ENCODE assay signal across 23 cellular contexts in the genomic region with DNA sequence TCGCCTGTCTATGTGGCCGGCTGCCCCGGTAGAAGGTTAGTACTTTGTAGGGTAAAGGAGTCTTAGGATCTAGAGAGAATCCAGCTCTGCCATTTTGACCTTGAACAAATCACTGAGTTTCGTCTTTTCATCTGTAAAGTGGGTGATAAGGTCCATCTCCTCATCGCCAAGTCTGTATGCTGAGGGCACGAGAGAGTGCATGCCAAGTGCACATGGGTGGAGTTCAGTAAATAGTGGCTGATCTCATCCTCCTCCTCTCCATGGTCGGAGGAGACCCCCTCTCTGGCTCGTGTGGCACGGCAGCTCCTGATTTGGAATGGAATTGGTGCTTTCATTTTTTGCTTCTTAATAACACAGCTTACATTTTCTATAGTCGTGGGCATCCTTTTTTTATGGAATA.
"Had no signal": no experiment of that assay in that cellular context is flagged by ENCODE, and none has a peak within 500 bp of the region (broad histone marks: within the 10 kb centered on the region; RNA-seq: fewer than 3 reads in every experiment).

No MANE protein-coding gene starts in this region.

- H3K4me3 Mint-ChIP-seq: dendritic cell treated with granulocyte-macrophage colony-stimulating factor and Interleukin-4, amounts not matched to agents 40 ng/mL and 50 ng/mL, for 4 days; effector memory CD8-positive, alpha-beta T cell; endodermal cell; mesothelial cell of epicardium had no signal

- H3K27me3 ChIP-seq: colonic mucosa, esophagus squamous epithelium, gastrocnemius medialis, left lung had no signal

- H3K27me3 Mint-ChIP-seq: dendritic cell treated with granulocyte-macrophage colony-stimulating factor and Interleukin-4, amounts not matched to agents 40 ng/mL and 50 ng/mL, for 4 days had no signal

- H3K36me3 ChIP-seq: colonic mucosa, lower lobe of right lung had no signal

- H3K27ac Mint-ChIP-seq: dendritic cell treated with granulocyte-macrophage colony-stimulating factor and Interleukin-4, amounts not matched to agents 40 ng/mL and 50 ng/mL, for 4 days; effector memory CD8-positive, alpha-beta T cell; endodermal cell; mesothelial cell of epicardium had no signal

- H3K4me3 ChIP-seq: colonic mucosa, esophagus squamous epithelium, gastrocnemius medialis, heart right ventricle, left lung, lower lobe of right lung, mucosa of descending colon had no signal

- H3K9me3 Mint-ChIP-seq: dendritic cell treated with granulocyte-macrophage colony-stimulating factor and Interleukin-4, amounts not matched to agents 40 ng/mL and 50 ng/mL, for 4 days; effector memory CD8-positive, alpha-beta T cell; endodermal cell; mesothelial cell of epicardium had no signal

- H3K27ac ChIP-seq: colonic mucosa, epithelial cell of prostate, esophagus squamous epithelium, heart right ventricle, left lung, lower lobe of right lung had no signal

- H3K9me3 ChIP-seq: colonic mucosa, esophagus squamous epithelium, gastrocnemius medialis, heart right ventricle, left lung, lower lobe of right lung, mucosa of descending colon had no signal

- DNase-seq: colonic mucosa; cortex of kidney; effector CD8-positive, alpha-beta T cell; effector memory CD8-positive, alpha-beta T cell; endodermal cell; erythroblast; esophagus squamous epithelium; foreskin fibroblast; foreskin melanocyte; gastrocnemius medialis; glutamatergic neuron; head of caudate nucleus; heart right ventricle; hippocampal formation; left cardiac atrium; left lung; left ventricle myocardium superior; lower lobe of right lung; mesenchymal stem cell; mucosa of descending colon had no signal

- H3K4me1 ChIP-seq: colonic mucosa, heart right ventricle, left lung, lower lobe of right lung had no signal
